ENCODE assay signal across 1 cellular context in genomic region chr10:131915990-131916766, GRCh38.
TF ChIP-seq lines count a peak whose summit lies in the region.

No MANE protein-coding gene starts in this region.

TF ChIP-seq in K562, 482 proteins besides CTCF, POLR2A, EP300 and RAD21 (continued from another document and continues in another):
- peak; percentile 72 for TF ChIP-seq ZNF592 (IDR thresholded peaks at IDR 0.05)
- peak in 1 of 2 experiments; percentile 20 for TF ChIP-seq AFF1 (IDR thresholded peaks at IDR 0.05; ENCODE audit: low read depth in 1 of 2, partially characterized antibody in 2 of 2)
- no peak for TF ChIP-seq TSHZ1 (CRISPR knock-in tag; IDR thresholded peaks at IDR 0.05)
- no peak for TF ChIP-seq FOXO4 (CRISPR knock-in tag; IDR thresholded peaks at IDR 0.05)
- peak; percentile 49; the same call in 1 of the 2 replicates for TF ChIP-seq ZBTB7A (IDR thresholded peaks at IDR 0.05; ENCODE audit: borderline replicate concordance, control insufficient read depth, low read depth, low read length)
- TF ChIP-seq ZNF12 (CRISPR knock-in tag; IDR thresholded peaks at IDR 0.05): no peak
- peak; percentile 21; the same call in 1 of the 2 replicates for TF ChIP-seq CREM (IDR thresholded peaks at IDR 0.05; ENCODE audit: low read depth)
- peak; percentile 33; the same call in 1 of the 2 replicates for TF ChIP-seq SMARCA4 (IDR thresholded peaks at IDR 0.05)
- no peak for TF ChIP-seq ARID3A (IDR thresholded peaks at IDR 0.05; ENCODE audit: borderline replicate concordance, low read depth, low read length)
- no peak for TF ChIP-seq ZNF584 (CRISPR knock-in tag; IDR thresholded peaks at IDR 0.05; ENCODE audit: low read depth)
- TF ChIP-seq CEBPZ (IDR thresholded peaks at IDR 0.05; ENCODE audit: borderline replicate concordance, low read depth, low read length): no peak
- no peak for TF ChIP-seq PTRF (tag; IDR thresholded peaks at IDR 0.05)
- TF ChIP-seq TAF1 (IDR thresholded peaks at IDR 0.05; ENCODE audit: control insufficient read depth, extremely low read depth, insufficient read depth, low read length, severe bottlenecking): peak; percentile 47
- peak; percentile 87 for TF ChIP-seq MAFF (IDR thresholded peaks at IDR 0.05; ENCODE audit: low read length)
- TF ChIP-seq C11orf30 (IDR thresholded peaks at IDR 0.05; ENCODE audit: low read depth): peak; percentile 61; the same call in 1 of the 2 replicates
- no peak for TF ChIP-seq RBM22 (IDR thresholded peaks at IDR 0.05; ENCODE audit: low read depth, low read length, poor library complexity, severe bottlenecking)
- no peak for TF ChIP-seq ZNF444 (CRISPR knock-in tag; IDR thresholded peaks at IDR 0.05)
- no peak for TF ChIP-seq ZNF408 (CRISPR knock-in tag; IDR thresholded peaks at IDR 0.05; ENCODE audit: low read depth)
- no peak for TF ChIP-seq SIRT6 (IDR thresholded peaks at IDR 0.05; ENCODE audit: low read depth, low read length)
- no peak for TF ChIP-seq ELK3 (CRISPR knock-in tag; IDR thresholded peaks at IDR 0.05)
- TF ChIP-seq CBX2 (IDR thresholded peaks at IDR 0.05; ENCODE audit: insufficient read depth, low read length, poor library complexity, severe bottlenecking): no peak
- TF ChIP-seq BRD4 (IDR thresholded peaks at IDR 0.05): peak; percentile 69; the same call in 1 of the 2 replicates
- peak; percentile 76 for TF ChIP-seq MAFK (IDR thresholded peaks at IDR 0.05; ENCODE audit: low read length)
- peak in 1 of 2 experiments; percentile 26; a peak in 1 of 4 replicates for TF ChIP-seq FOXK2 (conservative IDR thresholded peaks at IDR 0.05 in 1 of 2, IDR thresholded peaks at IDR 0.05 in 1 of 2; ENCODE audit: low read depth in 2 of 2)
- TF ChIP-seq KLF6 (CRISPR knock-in tag; IDR thresholded peaks at IDR 0.05; ENCODE audit: borderline replicate concordance): no peak
- TF ChIP-seq HSF4 (CRISPR knock-in tag; IDR thresholded peaks at IDR 0.05; ENCODE audit: borderline replicate concordance): no peak
- TF ChIP-seq FOXJ3 (CRISPR knock-in tag; IDR thresholded peaks at IDR 0.05): no peak
- peak; percentile 65 for TF ChIP-seq MAFG (tag; conservative IDR thresholded peaks at IDR 0.05)
- no peak for TF ChIP-seq HIVEP1 (CRISPR knock-in tag; IDR thresholded peaks at IDR 0.05)
- TF ChIP-seq GATAD2A (IDR thresholded peaks at IDR 0.05): no peak
- no peak for TF ChIP-seq RNF219 (CRISPR knock-in tag; IDR thresholded peaks at IDR 0.05)
- no peak for TF ChIP-seq SMARCA5 (IDR thresholded peaks at IDR 0.05)
